Comparison of ENCODE assay signal across 13 cellular contexts in genomic region chr9:94600715-94601114, GRCh38. TPM values are rescaled to one million over a fixed set of nuclear protein-coding genes. Genes with fewer than 3 reads are reported as not detected.
A peak's percentile ranks its signal among the peaks of the same experiment; 100 is the strongest.
DNase-seq lines count a peak whose midpoint lies in the region; ATAC-seq and TF ChIP-seq lines count a peak whose summit lies in the region.
"Had no signal": no experiment of that assay in that cellular context is flagged by ENCODE, and none has a peak within 500 bp of the region (broad histone marks: within the 10 kb centered on the region; RNA-seq: fewer than 3 reads in every experiment).

No MANE protein-coding gene starts in this region.

- no peak overlapping the region for H3K9ac ChIP-seq in mucosa of rectum (ENCODE audit: low read depth in 1 of 2, low read length in 2 of 2)

- no peaks in the 10 kb centered on the region for H3K27me3 ChIP-seq in mucosa of rectum (ENCODE audit: control insufficient read depth in 2 of 2, insufficient read depth in 2 of 2, low read length in 2 of 2)
- no peaks in the 10 kb centered on the region for H3K27me3 ChIP-seq in gastrocnemius medialis

- H3K36me3 ChIP-seq in mucosa of rectum (ENCODE audit: control insufficient read depth in 2 of 2, insufficient read depth in 2 of 2, low read length in 2 of 2) (no peaks in the 10 kb centered on the region), gastrocnemius medialis (no peaks in the 10 kb centered on the region)

- no peak for DNase-seq in left lobe of liver (ENCODE audit: low spot score)
- peak; percentile 30 to 83 for DNase-seq in gastrocnemius medialis
- no peak for DNase-seq in iPS-NIHi7 (ENCODE audit: extremely low spot score)
- no peak for DNase-seq in DMS 273 (lab: John Stamatoyannopoulos, UW; ENCODE audit: unreplicated experiment)
- DNase-seq in NCI-H748 treated with DMSO at 0.1 percent for 48 hours (lab: John Stamatoyannopoulos, UW), result no peak
- DNase-seq: CD8-positive, alpha-beta T cell; COR-L47; HCEC 1CT; HFFc6 had no signal

- intact Hi-C loops in gastrocnemius medialis (cut with DNase I; ENCODE audit: low total_unique reads), result no loop called here

- H3K4me3 ChIP-seq in mucosa of rectum (ENCODE audit: low read length in 2 of 2), result peak overlapping the region in 1 of 2 donors; percentile 17
- peak overlapping the region in 3 of 4 donors; percentile 31 to 37 (median 33) for H3K4me3 ChIP-seq in gastrocnemius medialis
- H3K4me3 ChIP-seq: A549 had no signal

- no peak for TF ChIP-seq CTCF in gastrocnemius medialis (IDR thresholded peaks at IDR 0.05 in 4 of 5, conservative IDR thresholded peaks at IDR 0.05 in 1 of 5)

- H3K4me1 ChIP-seq in mucosa of rectum (ENCODE audit: control insufficient read depth in 2 of 2, insufficient read depth in 2 of 2, low read length in 2 of 2) (peaks cover 28 to 37% of the 10 kb centered on the region in 2 donors), gastrocnemius medialis (peaks cover 11 to 14% of the 10 kb centered on the region in 2 donors)
- H3K4me1 ChIP-seq: A549 had no signal

- in situ Hi-C loops in gastrocnemius medialis (cut with MboI; ENCODE audit: low sequenced_read_pairs in 4 of 4), result no loop called here

- TF ChIP-seq POLR2A in gastrocnemius medialis (IDR thresholded peaks at IDR 0.05), result no peak

- peak overlapping the region; percentile 52 to 60 for H3K27ac ChIP-seq in mucosa of rectum (ENCODE audit: low read depth in 2 of 2, low read length in 2 of 2)
- peak overlapping the region; percentile 80 to 95 (median 90) for H3K27ac ChIP-seq in gastrocnemius medialis
- H3K27ac ChIP-seq: A549 had no signal

- ATAC-seq in left lobe of liver, result peak; percentile 7
- peak; percentile 84 to 92 for ATAC-seq in gastrocnemius medialis
- ATAC-seq: A549; CD8-positive, alpha-beta T cell had no signal

- H3K9me3 ChIP-seq in mucosa of rectum (ENCODE audit: control insufficient read depth in 2 of 2, low read length in 2 of 2) (no peaks in the 10 kb centered on the region), gastrocnemius medialis (no peaks in the 10 kb centered on the region)
- H3K9me3 ChIP-seq: A549 had no signal

RNA-seq across cellular contexts. Expression of gene FBP2, which starts 7.1 kb away (rescaled TPM):
- total RNA-seq in left lobe of liver, result not detected
- total RNA-seq in gastrocnemius medialis, result 10 to 100 TPM; 12.1 to 56.5 (median 41.5) TPM
- total RNA-seq: CD8-positive, alpha-beta T cell; Daoy; H1; HFFc6 had no signal

RNA-seq across cellular contexts. Expression of gene FBP1, which starts 38.6 kb away (rescaled TPM):
- total RNA-seq in left lobe of liver (476 TPM), gastrocnemius medialis (1 to 10 TPM in 2 of 4 donors, under 1 TPM in 1, not detected in 1; 0.46 to 3.5 (median 1.7) TPM)
- total RNA-seq: Daoy, HFFc6 had no signal

RNA-seq across cellular contexts. Expression of gene PCAT7, which starts 45.8 kb away (rescaled TPM):
- total RNA-seq in left lobe of liver (2.2 TPM), gastrocnemius medialis (not detected)
- total RNA-seq: CD8-positive, alpha-beta T cell; Daoy; HFFc6 had no signal

Comparison
In these comparisons a context has a peak if more than half of its experiments do, and no peak if none do; other contexts are left out.
1. DNase-seq: peak in gastrocnemius medialis (2 of 2); none in left lobe of liver (single experiment), iPS-NIHi7 (single experiment), DMS 273 (single experiment) and NCI-H748 treated with DMSO at 0.1 percent for 48 hours (single experiment).
2. RNA of gene FBP2, which starts 7.1 kb away (total RNA-seq): 12.1 to 56.5 TPM in gastrocnemius medialis; not detected in left lobe of liver (single experiment); every median in the first group is over 10 times any median in the second.
3. RNA of gene FBP1, which starts 38.6 kb away (total RNA-seq): 476 TPM in left lobe of liver (single experiment); 0.46 to 3.5 TPM in gastrocnemius medialis; every median in the first group is over 100 times any median in the second.